Comparison of ENCODE assay signal across 2 cellular contexts in genomic region chr9:131557855-131558548, GRCh38.
TF ChIP-seq lines count a peak whose summit lies in the region.

No MANE protein-coding gene starts in this region.

TF ChIP-seq in HCT116, 20 proteins besides CTCF, POLR2A, EP300 and RAD21:
- TF ChIP-seq TCF7L2 (IDR thresholded peaks at IDR 0.05; ENCODE audit: borderline replicate concordance, extremely low read depth, insufficient read depth, insufficient read length) (no peak), EZH2 (IDR thresholded peaks at IDR 0.05) (no peak), FOSL1 (IDR thresholded peaks at IDR 0.05; ENCODE audit: low read depth) (no peak), YY1 (IDR thresholded peaks at IDR 0.05; ENCODE audit: extremely low read depth, insufficient replicate concordance, low read depth, low read length) (no peak), EGR1 (IDR thresholded peaks at IDR 0.05; ENCODE audit: low read depth) (no peak), SIN3A (IDR thresholded peaks at IDR 0.05; ENCODE audit: low read depth) (no peak), ZFX (IDR thresholded peaks at IDR 0.05) (no peak)

TF ChIP-seq in WTC11, 78 proteins besides CTCF, POLR2A, EP300 and RAD21:
- TF ChIP-seq, protein P1, sequence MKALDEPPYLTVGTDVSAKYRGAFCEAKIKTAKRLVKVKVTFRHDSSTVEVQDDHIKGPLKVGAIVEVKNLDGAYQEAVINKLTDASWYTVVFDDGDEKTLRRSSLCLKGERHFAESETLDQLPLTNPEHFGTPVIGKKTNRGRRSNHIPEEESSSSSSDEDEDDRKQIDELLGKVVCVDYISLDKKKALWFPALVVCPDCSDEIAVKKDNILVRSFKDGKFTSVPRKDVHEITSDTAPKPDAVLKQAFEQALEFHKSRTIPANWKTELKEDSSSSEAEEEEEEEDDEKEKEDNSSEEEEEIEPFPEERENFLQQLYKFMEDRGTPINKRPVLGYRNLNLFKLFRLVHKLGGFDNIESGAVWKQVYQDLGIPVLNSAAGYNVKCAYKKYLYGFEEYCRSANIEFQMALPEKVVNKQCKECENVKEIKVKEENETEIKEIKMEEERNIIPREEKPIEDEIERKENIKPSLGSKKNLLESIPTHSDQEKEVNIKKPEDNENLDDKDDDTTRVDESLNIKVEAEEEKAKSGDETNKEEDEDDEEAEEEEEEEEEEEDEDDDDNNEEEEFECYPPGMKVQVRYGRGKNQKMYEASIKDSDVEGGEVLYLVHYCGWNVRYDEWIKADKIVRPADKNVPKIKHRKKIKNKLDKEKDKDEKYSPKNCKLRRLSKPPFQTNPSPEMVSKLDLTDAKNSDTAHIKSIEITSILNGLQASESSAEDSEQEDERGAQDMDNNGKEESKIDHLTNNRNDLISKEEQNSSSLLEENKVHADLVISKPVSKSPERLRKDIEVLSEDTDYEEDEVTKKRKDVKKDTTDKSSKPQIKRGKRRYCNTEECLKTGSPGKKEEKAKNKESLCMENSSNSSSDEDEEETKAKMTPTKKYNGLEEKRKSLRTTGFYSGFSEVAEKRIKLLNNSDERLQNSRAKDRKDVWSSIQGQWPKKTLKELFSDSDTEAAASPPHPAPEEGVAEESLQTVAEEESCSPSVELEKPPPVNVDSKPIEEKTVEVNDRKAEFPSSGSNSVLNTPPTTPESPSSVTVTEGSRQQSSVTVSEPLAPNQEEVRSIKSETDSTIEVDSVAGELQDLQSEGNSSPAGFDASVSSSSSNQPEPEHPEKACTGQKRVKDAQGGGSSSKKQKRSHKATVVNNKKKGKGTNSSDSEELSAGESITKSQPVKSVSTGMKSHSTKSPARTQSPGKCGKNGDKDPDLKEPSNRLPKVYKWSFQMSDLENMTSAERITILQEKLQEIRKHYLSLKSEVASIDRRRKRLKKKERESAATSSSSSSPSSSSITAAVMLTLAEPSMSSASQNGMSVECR (CRISPR knock-in tag; IDR thresholded peaks at IDR 0.05; ENCODE audit: borderline replicate concordance): no peak
- no peak for TF ChIP-seq NR2C2 (CRISPR knock-in tag; IDR thresholded peaks at IDR 0.05)
- TF ChIP-seq, protein P2, sequence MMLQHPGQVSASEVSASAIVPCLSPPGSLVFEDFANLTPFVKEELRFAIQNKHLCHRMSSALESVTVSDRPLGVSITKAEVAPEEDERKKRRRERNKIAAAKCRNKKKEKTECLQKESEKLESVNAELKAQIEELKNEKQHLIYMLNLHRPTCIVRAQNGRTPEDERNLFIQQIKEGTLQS (CRISPR knock-in tag; conservative IDR thresholded peaks at IDR 0.05): no peak
- no peak for TF ChIP-seq NR1H2 (CRISPR knock-in tag; IDR thresholded peaks at IDR 0.05)
- no peak for TF ChIP-seq ZNF232 (CRISPR knock-in tag; IDR thresholded peaks at IDR 0.05)
- TF ChIP-seq, protein P3, sequence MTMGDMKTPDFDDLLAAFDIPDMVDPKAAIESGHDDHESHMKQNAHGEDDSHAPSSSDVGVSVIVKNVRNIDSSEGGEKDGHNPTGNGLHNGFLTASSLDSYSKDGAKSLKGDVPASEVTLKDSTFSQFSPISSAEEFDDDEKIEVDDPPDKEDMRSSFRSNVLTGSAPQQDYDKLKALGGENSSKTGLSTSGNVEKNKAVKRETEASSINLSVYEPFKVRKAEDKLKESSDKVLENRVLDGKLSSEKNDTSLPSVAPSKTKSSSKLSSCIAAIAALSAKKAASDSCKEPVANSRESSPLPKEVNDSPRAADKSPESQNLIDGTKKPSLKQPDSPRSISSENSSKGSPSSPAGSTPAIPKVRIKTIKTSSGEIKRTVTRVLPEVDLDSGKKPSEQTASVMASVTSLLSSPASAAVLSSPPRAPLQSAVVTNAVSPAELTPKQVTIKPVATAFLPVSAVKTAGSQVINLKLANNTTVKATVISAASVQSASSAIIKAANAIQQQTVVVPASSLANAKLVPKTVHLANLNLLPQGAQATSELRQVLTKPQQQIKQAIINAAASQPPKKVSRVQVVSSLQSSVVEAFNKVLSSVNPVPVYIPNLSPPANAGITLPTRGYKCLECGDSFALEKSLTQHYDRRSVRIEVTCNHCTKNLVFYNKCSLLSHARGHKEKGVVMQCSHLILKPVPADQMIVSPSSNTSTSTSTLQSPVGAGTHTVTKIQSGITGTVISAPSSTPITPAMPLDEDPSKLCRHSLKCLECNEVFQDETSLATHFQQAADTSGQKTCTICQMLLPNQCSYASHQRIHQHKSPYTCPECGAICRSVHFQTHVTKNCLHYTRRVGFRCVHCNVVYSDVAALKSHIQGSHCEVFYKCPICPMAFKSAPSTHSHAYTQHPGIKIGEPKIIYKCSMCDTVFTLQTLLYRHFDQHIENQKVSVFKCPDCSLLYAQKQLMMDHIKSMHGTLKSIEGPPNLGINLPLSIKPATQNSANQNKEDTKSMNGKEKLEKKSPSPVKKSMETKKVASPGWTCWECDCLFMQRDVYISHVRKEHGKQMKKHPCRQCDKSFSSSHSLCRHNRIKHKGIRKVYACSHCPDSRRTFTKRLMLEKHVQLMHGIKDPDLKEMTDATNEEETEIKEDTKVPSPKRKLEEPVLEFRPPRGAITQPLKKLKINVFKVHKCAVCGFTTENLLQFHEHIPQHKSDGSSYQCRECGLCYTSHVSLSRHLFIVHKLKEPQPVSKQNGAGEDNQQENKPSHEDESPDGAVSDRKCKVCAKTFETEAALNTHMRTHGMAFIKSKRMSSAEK (CRISPR knock-in tag; IDR thresholded peaks at IDR 0.05; ENCODE audit: borderline replicate concordance): no peak
- TF ChIP-seq NFE2L1 (CRISPR knock-in tag; IDR thresholded peaks at IDR 0.05): no peak
- TF ChIP-seq ZNF423 (CRISPR knock-in tag; IDR thresholded peaks at IDR 0.05): no peak
TF ChIP-seq in WTC11: peak in this region for 0.
